ENCODE assay signal across 12 cellular contexts in the genomic region with DNA sequence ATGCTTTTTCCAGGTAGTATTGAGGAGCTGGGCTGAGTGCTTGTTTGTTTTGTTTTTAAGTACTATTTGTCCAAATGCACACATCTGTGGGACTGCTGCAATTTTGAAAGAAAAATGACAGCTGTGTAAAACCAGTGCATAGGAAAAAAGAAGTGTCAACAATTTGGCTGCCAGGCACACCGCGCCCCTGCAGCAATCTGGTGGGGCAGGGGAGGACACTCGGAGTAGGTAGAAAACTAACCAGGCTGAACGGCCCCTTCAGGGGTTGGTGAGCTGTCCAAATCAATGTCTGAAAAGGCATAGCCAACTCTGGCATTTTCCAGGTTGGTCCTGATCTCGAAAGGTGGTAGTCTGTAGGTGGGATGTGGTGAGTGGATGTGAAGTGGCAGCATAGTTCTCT. TPM values are rescaled to one million over a fixed set of nuclear protein-coding genes. Genes with fewer than 3 reads are reported as not detected.
DNase-seq lines count a peak whose midpoint lies in the region; ATAC-seq, FAIRE-seq and TF ChIP-seq lines count a peak whose summit lies in the region.
"Had no signal": no experiment of that assay in that cellular context is flagged by ENCODE, and none has a peak within 500 bp of the region (broad histone marks: within the 10 kb centered on the region; RNA-seq: fewer than 3 reads in every experiment).

No MANE protein-coding gene starts in this region.

- H3K9me3 Mint-ChIP-seq in T-helper 2 cell treated with Interferon-gamma antibody and Interleukin-4, amounts not matched to agents 5 μg/mL and 100 μg/mL, for 36 hours = no peaks in the 10 kb centered on the region
- H3K9me3 Mint-ChIP-seq in stimulated activated naive CD8-positive, alpha-beta T cell treated with anti-CD3 and anti-CD28 coated beads, Interleukin-15, amount 100 ng/mL, for 72 hours = no peaks in the 10 kb centered on the region
- no peaks in the 10 kb centered on the region for H3K9me3 Mint-ChIP-seq in Calu3 (ENCODE audit: low read depth, unreplicated experiment)

- H3K27me3 ChIP-seq in keratinocyte (ENCODE audit: control insufficient read depth, extremely low read depth, insufficient read depth, low read length) = no peaks in the 10 kb centered on the region

- no peaks in the 10 kb centered on the region for H3K9me1 ChIP-seq in keratinocyte (ENCODE audit: control insufficient read depth, extremely low read depth, insufficient read depth, low read length)

- TF ChIP-seq CTCF in keratinocyte (optimal IDR thresholded peaks at IDR 0.05 in 1 of 3, IDR thresholded peaks at IDR 0.05 in 1 of 3, conservative IDR thresholded peaks at IDR 0.05 in 1 of 3; ENCODE audit: extremely low read depth in 1 of 3, insufficient read depth in 2 of 3, low read length in 3 of 3) (no peak), Calu3 (IDR thresholded peaks at IDR 0.05; ENCODE audit: unreplicated experiment) (no peak)

- no peaks in the 10 kb centered on the region for H3K36me3 Mint-ChIP-seq in T-helper 2 cell treated with Interferon-gamma antibody and Interleukin-4, amounts not matched to agents 5 μg/mL and 100 μg/mL, for 36 hours (ENCODE audit: low read depth)
- no peaks in the 10 kb centered on the region for H3K36me3 Mint-ChIP-seq in Calu3 (ENCODE audit: insufficient read depth, unreplicated experiment)
- H3K36me3 Mint-ChIP-seq: IgD-negative memory B cell had no signal

- no peak overlapping the region for H3K27ac Mint-ChIP-seq in T-helper 2 cell treated with Interferon-gamma antibody and Interleukin-4, amounts not matched to agents 5 μg/mL and 100 μg/mL, for 36 hours
- peak overlapping the region in 1 of 2 donors; percentile 54 for H3K27ac Mint-ChIP-seq in stimulated activated naive CD8-positive, alpha-beta T cell treated with anti-CD3 and anti-CD28 coated beads, Interleukin-15, amount 100 ng/mL, for 72 hours
- no peak overlapping the region for H3K27ac Mint-ChIP-seq in Calu3 (ENCODE audit: unreplicated experiment)
- H3K27ac Mint-ChIP-seq: IgD-negative memory B cell had no signal

- BruUV-seq in Calu3 (replicated peaks; lab: Mats Ljungman, UMichigan) = no TSS peak

- DNase-seq in T-helper 2 cell treated with Interferon-gamma antibody and Interleukin-4, amounts not matched to agents 5 μg/mL and 100 μg/mL, for 36 hours (ENCODE audit: low spot score) = no peak
- DNase-seq in T-helper 2 cell = no peak
- DNase-seq in astrocyte of the hippocampus (ENCODE audit: low read depth, low spot score) = peak; percentile 1
- DNase-seq in keratinocyte (ENCODE audit: low read depth, low spot score) = no peak
- no peak for DNase-seq in stimulated activated naive CD8-positive, alpha-beta T cell treated with anti-CD3 and anti-CD28 coated beads, Interleukin-15, amount 100 ng/mL, for 72 hours
- no peak for DNase-seq in Calu3
- DNase-seq in NCI-H526 (lab: John Stamatoyannopoulos, UW) = no peak
- DNase-seq: effector memory CD4-positive, alpha-beta T cell; NK-92 treated with Interleukin-12 subunit alpha and Interleukin-12 subunit beta, amount 100 ng/mL, for 24 hours had no signal

- H3K36me3 ChIP-seq in keratinocyte (ENCODE audit: control insufficient read depth in 2 of 2, extremely low read depth in 1 of 2, insufficient read depth in 2 of 2, low read length in 2 of 2) = no peaks in the 10 kb centered on the region

- peaks cover 7% of the 10 kb centered on the region for H3K4me1 ChIP-seq in keratinocyte (ENCODE audit: control insufficient read depth, extremely low read depth, insufficient read depth, low read length)

- dilution Hi-C loops in keratinocyte (cut with MboI; ENCODE audit: extremely low pct_ligation_motif_present, low sequenced_read_pairs) = no loop called here

- peak overlapping the region; percentile 77 for H3K9ac ChIP-seq in keratinocyte (ENCODE audit: control insufficient read depth, extremely low read depth, insufficient read depth, low read length)

- H3K27me3 Mint-ChIP-seq in T-helper 2 cell treated with Interferon-gamma antibody and Interleukin-4, amounts not matched to agents 5 μg/mL and 100 μg/mL, for 36 hours (ENCODE audit: low read depth) = no peaks in the 10 kb centered on the region
- H3K27me3 Mint-ChIP-seq in stimulated activated naive CD8-positive, alpha-beta T cell treated with anti-CD3 and anti-CD28 coated beads, Interleukin-15, amount 100 ng/mL, for 72 hours = no peaks in the 10 kb centered on the region
- H3K27me3 Mint-ChIP-seq in Calu3 (ENCODE audit: unreplicated experiment) = no peaks in the 10 kb centered on the region

- H3K4me3 ChIP-seq in keratinocyte (ENCODE audit: control insufficient read depth in 2 of 3, extremely low read depth in 1 of 3, insufficient read depth in 2 of 3, low read depth in 1 of 3, low read length in 3 of 3) = peak overlapping the region; percentile 48 to 52 (median 50)

- no peak overlapping the region for H3K27ac ChIP-seq in keratinocyte (ENCODE audit: control insufficient read depth, insufficient read depth, low read length)

- intact Hi-C loops in Calu3 (cut with micrococcal nuclease; ENCODE audit: unreplicated experiment) = no loop called here

- ATAC-seq in stimulated activated naive CD8-positive, alpha-beta T cell treated with anti-CD3 and anti-CD28 coated beads, Interleukin-15, amount 100 ng/mL, for 72 hours = no peak
- ATAC-seq in HG02623 (IDR thresholded peaks at IDR 0.05; ENCODE audit: unreplicated experiment) = no peak
- ATAC-seq: HCT116 had no signal

- peak overlapping the region; percentile 68 for H3K4me3 Mint-ChIP-seq in T-helper 2 cell treated with Interferon-gamma antibody and Interleukin-4, amounts not matched to agents 5 μg/mL and 100 μg/mL, for 36 hours
- H3K4me3 Mint-ChIP-seq in stimulated activated naive CD8-positive, alpha-beta T cell treated with anti-CD3 and anti-CD28 coated beads, Interleukin-15, amount 100 ng/mL, for 72 hours = peak overlapping the region; percentile 76 to 85
- H3K4me3 Mint-ChIP-seq in Calu3 (ENCODE audit: low read depth, unreplicated experiment) = no peak overlapping the region

- no peaks in the 10 kb centered on the region for H3K9me3 ChIP-seq in keratinocyte (ENCODE audit: control insufficient read depth, low read depth, low read length)

- H3K4me2 ChIP-seq in keratinocyte (ENCODE audit: control insufficient read depth, extremely low read depth, insufficient read depth, low read depth, low read length) = peak overlapping the region; percentile 69

- H4K20me1 ChIP-seq in keratinocyte (ENCODE audit: control insufficient read depth, extremely low read depth, insufficient read depth, low read length) = no peaks in the 10 kb centered on the region

- CTCF ChIA-PET in Calu3 (lab: Charles Lee) = no interaction called here

- H2AFZ ChIP-seq in keratinocyte (ENCODE audit: control insufficient read depth, low read length) = no peak overlapping the region

- no peaks in the 10 kb centered on the region for H3K79me2 ChIP-seq in keratinocyte (ENCODE audit: control insufficient read depth, insufficient read depth, low read length)

- FAIRE-seq in keratinocyte (lab: Jason Lieb, UNC) = no peak

- peaks cover 2% of the 10 kb centered on the region for H3K4me1 Mint-ChIP-seq in T-helper 2 cell treated with Interferon-gamma antibody and Interleukin-4, amounts not matched to agents 5 μg/mL and 100 μg/mL, for 36 hours (ENCODE audit: low read depth)
- H3K4me1 Mint-ChIP-seq in stimulated activated naive CD8-positive, alpha-beta T cell treated with anti-CD3 and anti-CD28 coated beads, Interleukin-15, amount 100 ng/mL, for 72 hours = peaks cover 7% of the 10 kb centered on the region
- H3K4me1 Mint-ChIP-seq in Calu3 (ENCODE audit: low read depth, unreplicated experiment) = no peaks in the 10 kb centered on the region

RNA-seq across cellular contexts. Expression of gene LDOC1, which starts 1.1 kb away (rescaled TPM):
- polyA plus RNA-seq in keratinocyte = 6.4 to 18.2 TPM (median 8.5 TPM) in 3 replicates
- polyA plus RNA-seq in keratinocyte (2011; ENCODE audit: low read depth) = 47.8 TPM
- polyA plus RNA-seq in keratinocyte (2011; cell fraction: cytosol; rRNA removed) = 11.9 and 19.8 TPM in 2 replicates
- polyA plus RNA-seq in keratinocyte (2011; cell fraction: nucleus; rRNA removed) = 13.3 and 19.0 TPM in 2 replicates
- 36.4 and 59.6 TPM in 2 replicates for polyA plus RNA-seq in keratinocyte (2012; ENCODE audit: low replicate concordance)
- 9.7 to 46.5 TPM (median 13.3 TPM) in 3 replicates for polyA minus RNA-seq in keratinocyte
- polyA minus RNA-seq in keratinocyte (2011; cell fraction: cytosol; rRNA and poly(A)+ RNA removed) = 29.2 TPM
- 4.4 and 6.5 TPM in 2 replicates for polyA minus RNA-seq in keratinocyte (2011; cell fraction: nucleus; rRNA and poly(A)+ RNA removed)
- total RNA-seq in Calu3 (2022) = not detected in 2 replicates
